1 cellular context compared by ENCODE assay signal in genomic region chr3:57402675-57403074, GRCh38.
TF ChIP-seq lines count a peak whose summit lies in the region.

No MANE protein-coding gene starts in this region.

TF ChIP-seq in GM23338, 12 proteins besides CTCF, POLR2A, EP300 and RAD21 (continued from another document):
- TF ChIP-seq REST (IDR thresholded peaks at IDR 0.05; ENCODE audit: unreplicated experiment) = no peak
- no peak for TF ChIP-seq ZNF114 (CRISPR knock-in tag; IDR thresholded peaks at IDR 0.05)
- TF ChIP-seq ZNF331 (CRISPR knock-in tag; IDR thresholded peaks at IDR 0.05; ENCODE audit: low read depth) = no peak
- TF ChIP-seq NANOG (IDR thresholded peaks at IDR 0.05; ENCODE audit: borderline replicate concordance) = no peak
- TF ChIP-seq EZH2 (IDR thresholded peaks at IDR 0.05; ENCODE audit: low read depth, unreplicated experiment) = no peak
- no peak for TF ChIP-seq ETS1 (IDR thresholded peaks at IDR 0.05)
- no peak for TF ChIP-seq JUNB (IDR thresholded peaks at IDR 0.05; ENCODE audit: unreplicated experiment)
- TF ChIP-seq ZNF462 (CRISPR knock-in tag; IDR thresholded peaks at IDR 0.05) = no peak
- TF ChIP-seq POLR2AphosphoS5 (IDR thresholded peaks at IDR 0.05; ENCODE audit: low read depth) = no peak
- no peak for TF ChIP-seq CREB1 (CRISPR knock-in tag; IDR thresholded peaks at IDR 0.05; ENCODE audit: low read depth)
- TF ChIP-seq EZH2phosphoT487 (IDR thresholded peaks at IDR 0.05; ENCODE audit: unreplicated experiment) = no peak
